In the genomic region with DNA sequence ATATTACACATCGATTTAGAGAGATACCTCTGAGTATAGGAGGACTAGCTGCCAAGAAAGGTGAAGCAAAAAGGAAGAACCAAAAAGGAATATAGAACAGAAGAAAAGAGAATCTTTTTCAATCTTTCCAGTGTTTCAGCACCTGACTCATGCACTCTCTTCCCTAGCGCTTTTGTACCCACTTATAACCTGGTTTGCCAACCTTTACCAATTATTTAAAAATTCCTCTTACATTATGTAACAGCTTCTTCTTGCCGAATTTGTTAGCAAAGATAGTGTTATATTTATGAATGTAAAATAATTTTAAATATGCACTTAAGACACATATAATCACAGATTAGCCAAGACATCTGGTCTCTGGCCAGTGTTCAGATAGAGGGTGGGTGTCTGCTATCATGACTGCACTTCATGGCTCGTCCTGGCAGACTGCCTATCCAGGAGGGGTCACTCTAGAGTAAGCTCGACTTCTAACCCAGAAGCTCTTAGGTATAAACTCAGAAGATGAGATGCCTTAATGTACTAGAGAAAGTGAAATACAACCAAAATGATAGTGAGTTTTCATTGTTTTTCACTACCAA, we compare ENCODE assay signal across 9 cellular contexts.
A peak's percentile ranks its signal among the peaks of the same experiment; 100 is the strongest.
DNase-seq lines count a peak whose midpoint lies in the region; ATAC-seq and TF ChIP-seq lines count a peak whose summit lies in the region.
"Had no signal": no experiment of that assay in that cellular context is flagged by ENCODE, and none has a peak within 500 bp of the region (broad histone marks: within the 10 kb centered on the region; RNA-seq: fewer than 3 reads in every experiment).

No MANE protein-coding gene starts in this region.

- TF ChIP-seq CTCF in BJ (IDR thresholded peaks at IDR 0.05; ENCODE audit: insufficient read depth, low read depth, low read length), result 0 out of 2 replicates have a peak, but pooled peaks have one; percentile 18
- TF ChIP-seq CTCF in WERI-Rb-1 (IDR thresholded peaks at IDR 0.05; ENCODE audit: low read depth, low read length), result peak; percentile 56; the same call in 1 of the 2 replicates
- no peak for TF ChIP-seq CTCF in GM20000 (IDR thresholded peaks at IDR 0.05; ENCODE audit: extremely low read depth, missing control alignments)

- no peak for DNase-seq in BJ (ENCODE audit: low read depth)
- DNase-seq in HEK293T (ENCODE audit: extremely low spot score), result peak; percentile 56
- DNase-seq in WERI-Rb-1, result peak; percentile 39
- peak; percentile 54 for DNase-seq in islet precursor cell
- DNase-seq in HuH-7 (ENCODE audit: low spot score), result no peak
- no peak for DNase-seq in GM20000 (ENCODE audit: low spot score)
- DNase-seq: NCI-H774 had no signal

- H3K4me3 ChIP-seq in BJ (ENCODE audit: low read depth, low read length) (no peak overlapping the region), WERI-Rb-1 (ENCODE audit: low read depth, low read length) (no peak overlapping the region)

- H3K27ac ChIP-seq in WERI-Rb-1, result no peak overlapping the region

- ATAC-seq in GM19328 (IDR thresholded peaks at IDR 0.05; ENCODE audit: unreplicated experiment) (no peak), HG03457 (IDR thresholded peaks at IDR 0.05; ENCODE audit: unreplicated experiment) (no peak)

- H3K36me3 ChIP-seq in BJ (ENCODE audit: control insufficient read depth, insufficient read depth, low read length), result no peaks in the 10 kb centered on the region
- H3K36me3 ChIP-seq in WERI-Rb-1, result no peaks in the 10 kb centered on the region

- H3K27me3 ChIP-seq in BJ (ENCODE audit: control insufficient read depth, insufficient read depth, low read length) (no peaks in the 10 kb centered on the region), WERI-Rb-1 (ENCODE audit: insufficient read depth, low read depth, severe bottlenecking) (no peaks in the 10 kb centered on the region)

- POLR2A ChIA-PET in BJ (lab: Charles Lee) (no interaction called here), HEK293T (lab: Yijun Ruan, JAX) (no interaction called here)

- H3K9me3 ChIP-seq in WERI-Rb-1 (ENCODE audit: severe bottlenecking), result no peaks in the 10 kb centered on the region

- CTCF ChIA-PET in BJ (lab: Yijun Ruan, JAX) (no interaction called here), HEK293T (lab: Yijun Ruan, JAX) (interaction anchor here (0.7 to 1.2 kb wide), 3 partner anchors 10 to 21 kb away, joined by 3 to 5 read pairs (median 3); no protein-coding TSS in a partner anchor)

TF ChIP-seq in HEK293T, 16 proteins besides CTCF, POLR2A, EP300 and RAD21:
- TF ChIP-seq FOXM1 (IDR thresholded peaks at IDR 0.05; ENCODE audit: borderline replicate concordance) (no peak), L3MBTL2 (conservative IDR thresholded peaks at IDR 0.05) (no peak), SUZ12 (IDR thresholded peaks at IDR 0.05) (no peak), FOXK2 (IDR thresholded peaks at IDR 0.05) (no peak), ELF4 (IDR thresholded peaks at IDR 0.05) (no peak), NFRKB (IDR thresholded peaks at IDR 0.05) (no peak), SP1 (IDR thresholded peaks at IDR 0.05) (no peak), LEF1 (IDR thresholded peaks at IDR 0.05; ENCODE audit: borderline replicate concordance) (no peak), TARDBP (IDR thresholded peaks at IDR 0.05) (no peak), ARNT (IDR thresholded peaks at IDR 0.05) (no peak), HDGF (IDR thresholded peaks at IDR 0.05; ENCODE audit: borderline replicate concordance) (no peak), BHLHE40 (IDR thresholded peaks at IDR 0.05; ENCODE audit: borderline replicate concordance) (no peak), FOXA1 (IDR thresholded peaks at IDR 0.05) (no peak)
- TF ChIP-seq, protein P1, sequence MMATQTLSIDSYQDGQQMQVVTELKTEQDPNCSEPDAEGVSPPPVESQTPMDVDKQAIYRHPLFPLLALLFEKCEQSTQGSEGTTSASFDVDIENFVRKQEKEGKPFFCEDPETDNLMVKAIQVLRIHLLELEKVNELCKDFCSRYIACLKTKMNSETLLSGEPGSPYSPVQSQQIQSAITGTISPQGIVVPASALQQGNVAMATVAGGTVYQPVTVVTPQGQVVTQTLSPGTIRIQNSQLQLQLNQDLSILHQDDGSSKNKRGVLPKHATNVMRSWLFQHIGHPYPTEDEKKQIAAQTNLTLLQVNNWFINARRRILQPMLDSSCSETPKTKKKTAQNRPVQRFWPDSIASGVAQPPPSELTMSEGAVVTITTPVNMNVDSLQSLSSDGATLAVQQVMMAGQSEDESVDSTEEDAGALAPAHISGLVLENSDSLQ (IDR thresholded peaks at IDR 0.05), result no peak
TF ChIP-seq in HEK293T: peak in this region for 0.

Comparison
In these comparisons a context has a peak if more than half of its experiments do, and no peak if none do; other contexts are left out.
1. DNase-seq: peak in HEK293T (single experiment), WERI-Rb-1 (single experiment) and islet precursor cell (single experiment); none in BJ (single experiment), HuH-7 (single experiment) and GM20000 (single experiment).